In the genomic region with DNA sequence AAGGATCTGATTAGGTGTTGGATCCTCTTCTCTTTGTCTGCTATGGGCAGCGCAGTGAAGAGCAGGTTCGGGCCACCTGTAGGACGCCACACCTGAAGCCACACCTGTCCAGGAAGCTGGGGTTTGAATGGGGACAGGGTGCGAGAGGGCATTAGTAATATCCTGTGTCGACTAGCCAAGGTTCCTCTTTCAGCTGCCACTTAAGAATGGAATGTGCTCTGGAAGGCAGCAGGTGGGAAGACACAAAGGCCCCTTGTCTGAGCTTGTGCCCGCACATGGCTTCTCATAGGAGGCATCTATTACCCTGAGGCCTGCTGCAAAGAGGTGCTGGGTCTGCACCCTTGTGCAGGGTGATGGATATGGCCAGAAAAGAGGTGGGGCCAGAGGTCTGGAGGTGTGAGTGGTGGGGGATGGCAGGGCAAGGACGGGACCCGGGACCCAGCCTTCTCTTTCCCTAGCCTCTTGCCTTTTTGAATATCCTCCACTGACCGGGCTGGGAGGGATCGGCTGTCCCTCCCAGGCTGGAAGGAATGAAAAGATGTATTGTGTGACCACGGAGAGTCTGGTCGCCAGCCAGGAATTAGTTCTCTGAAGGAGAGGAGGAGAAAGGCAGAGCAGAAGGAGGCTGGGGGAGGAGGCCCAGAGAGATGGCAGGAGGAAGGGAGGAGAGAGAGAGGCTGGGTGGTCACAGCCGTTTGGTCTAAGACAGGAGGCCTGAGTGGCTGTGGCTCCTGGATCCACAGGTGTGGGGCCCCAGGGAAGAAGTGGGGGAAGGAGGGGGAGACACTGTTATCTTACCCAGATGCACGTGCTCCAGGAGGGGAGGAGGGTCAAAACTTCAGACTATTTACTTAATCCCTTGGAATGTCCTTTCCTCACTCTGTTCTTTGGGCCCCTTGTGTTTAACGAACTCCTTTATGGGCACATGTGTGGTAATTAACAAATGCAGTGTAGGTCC, we compare ENCODE assay signal across 16 cellular contexts.
DNase-seq lines count a peak whose midpoint lies in the region; ATAC-seq and TF ChIP-seq lines count a peak whose summit lies in the region.
"Had no signal": no experiment of that assay in that cellular context is flagged by ENCODE, and none has a peak within 500 bp of the region (broad histone marks: within the 10 kb centered on the region; RNA-seq: fewer than 3 reads in every experiment).

No MANE protein-coding gene starts in this region.

- H3K9me3 ChIP-seq in SJCRH30 (replicated peaks) (no peaks in the 10 kb centered on the region), smooth muscle cell (replicated peaks; ENCODE audit: low read depth) (no peaks in the 10 kb centered on the region), ovary (no peaks in the 10 kb centered on the region)
- H3K9me3 ChIP-seq: ascending aorta, heart right ventricle, SJSA1 had no signal

- no peak for TF ChIP-seq POLR2A in ovary (IDR thresholded peaks at IDR 0.05)

- no peak for ATAC-seq in HG02970 (IDR thresholded peaks at IDR 0.05; ENCODE audit: low FRiP score, unreplicated experiment)
- ATAC-seq in GM19328 (IDR thresholded peaks at IDR 0.05; ENCODE audit: unreplicated experiment): no peak
- ATAC-seq: heart right ventricle had no signal

- TF ChIP-seq EP300 in ovary (IDR thresholded peaks at IDR 0.05): no peak

- H3K79me2 ChIP-seq in smooth muscle cell (ENCODE audit: low read depth): no peaks in the 10 kb centered on the region

- TF ChIP-seq CTCF in smooth muscle cell (IDR thresholded peaks at IDR 0.05; ENCODE audit: borderline replicate concordance, insufficient read depth, poor library complexity, severe bottlenecking) (no peak), ovary (IDR thresholded peaks at IDR 0.05) (no peak)

- intact Hi-C loops in ovary (cut with DNase I): no loop called here

- H3K27me3 ChIP-seq in SJCRH30: no peaks in the 10 kb centered on the region
- no peaks in the 10 kb centered on the region for H3K27me3 ChIP-seq in smooth muscle cell (ENCODE audit: low read depth)
- no peaks in the 10 kb centered on the region for H3K27me3 ChIP-seq in ovary
- H3K27me3 ChIP-seq: ascending aorta, SJSA1 had no signal

- 80% methylated on average over 15 of the region's 15 CpGs for WGBS in smooth muscle cell (ENCODE audit: low lambda C conversion rate)
- 62 to 74% (median 64%) methylated on average over 15 of the region's 15 CpGs for WGBS in ovary, 3 donors

- no peak overlapping the region for H3K4me2 ChIP-seq in smooth muscle cell

- H3K4me3 ChIP-seq in SJCRH30: no peak overlapping the region
- no peak overlapping the region for H3K4me3 ChIP-seq in smooth muscle cell
- no peak overlapping the region for H3K4me3 ChIP-seq in ovary
- H3K4me3 ChIP-seq: ascending aorta, heart right ventricle, SJSA1 had no signal

- DNase-seq in NCI-H1105 treated with DMSO at 0.1 percent for 48 hours (lab: John Stamatoyannopoulos, UW) (peak; percentile 69), SJCRH30 (peak; percentile 90 to 94), hippocampal formation (lab: John Stamatoyannopoulos, UW) (peak; percentile 47 to 67), superior temporal gyrus (ENCODE audit: extremely low spot score) (peak; percentile 81), smooth muscle cell (lab: John Stamatoyannopoulos, UW; ENCODE audit: unreplicated experiment) (no peak), ovary (no peak)
- DNase-seq: activated CD4-positive, CD25-positive, alpha-beta regulatory T cell; activated T-cell treated with anti-CD3 and anti-CD28 coated beads, Interleukin-2, amount 50 U/mL, for 24 hours; heart right ventricle; KG1; NCI-H2227 treated with DMSO at 0.1 percent for 48 hours; retina had no signal

- H3K36me3 ChIP-seq in SJCRH30: no peaks in the 10 kb centered on the region
- no peaks in the 10 kb centered on the region for H3K36me3 ChIP-seq in smooth muscle cell (ENCODE audit: low read depth)
- no peaks in the 10 kb centered on the region for H3K36me3 ChIP-seq in ovary
- H3K36me3 ChIP-seq: ascending aorta, heart right ventricle, SJSA1 had no signal

- H3K4me1 ChIP-seq in SJCRH30 (peaks cover 33% of the 10 kb centered on the region), smooth muscle cell (ENCODE audit: low read depth) (peaks cover 11% of the 10 kb centered on the region), ovary (ENCODE audit: insufficient read depth) (no peaks in the 10 kb centered on the region)
- H3K4me1 ChIP-seq: ascending aorta, SJSA1 had no signal

- H3K27ac ChIP-seq in SJCRH30 (peak overlapping the region; percentile 94), smooth muscle cell (ENCODE audit: low read depth) (no peak overlapping the region), ovary (no peak overlapping the region)
- H3K27ac ChIP-seq: ascending aorta, heart right ventricle, SJSA1 had no signal

- H3K9ac ChIP-seq in smooth muscle cell (ENCODE audit: low read depth): no peak overlapping the region

- H4K20me1 ChIP-seq in smooth muscle cell (ENCODE audit: low read depth): no peaks in the 10 kb centered on the region

- no peaks in the 10 kb centered on the region for H3F3A ChIP-seq in smooth muscle cell (ENCODE audit: low read depth)

- no peak overlapping the region for H2AFZ ChIP-seq in smooth muscle cell (ENCODE audit: low read depth)

Comparison
In these comparisons a context has a peak if more than half of its experiments do, and no peak if none do; other contexts are left out.
1. DNase-seq: peak in NCI-H1105 treated with DMSO at 0.1 percent for 48 hours (single experiment), SJCRH30 (2 of 2), hippocampal formation (2 of 2) and superior temporal gyrus (single experiment); none in smooth muscle cell (single experiment) and ovary (0 of 5).